Comparison of ENCODE assay signal across 9 cellular contexts in genomic region chr6:32113386-32114352, GRCh38. TPM values are rescaled to one million over a fixed set of nuclear protein-coding genes. Genes with fewer than 3 reads are reported as not detected.
DNase-seq lines count a peak whose midpoint lies in the region; ATAC-seq and TF ChIP-seq lines count a peak whose summit lies in the region.
"Had no signal": no experiment of that assay in that cellular context is flagged by ENCODE, and none has a peak within 500 bp of the region (broad histone marks: within the 10 kb centered on the region; RNA-seq: fewer than 3 reads in every experiment).

No MANE protein-coding gene starts in this region.

- H3K27me3 Mint-ChIP-seq in endodermal cell (ENCODE audit: insufficient read depth) (peaks cover 9% of the 10 kb centered on the region), type B pancreatic cell (peaks cover 5% of the 10 kb centered on the region)

- peaks cover 37% of the 10 kb centered on the region for H3K36me3 ChIP-seq in endodermal cell (ENCODE audit: control insufficient read depth, insufficient read depth, low read length)

- no peak overlapping the region for H3K4me3 ChIP-seq in endodermal cell (ENCODE audit: low read length)

- no peak overlapping the region for H3K9ac ChIP-seq in endodermal cell (ENCODE audit: extremely low read depth, low read length, poor library complexity, severe bottlenecking)

- peak overlapping the region; percentile 48 for H3K27ac Mint-ChIP-seq in endodermal cell
- H3K27ac Mint-ChIP-seq in type B pancreatic cell = peak overlapping the region; percentile 98
- H3K27ac Mint-ChIP-seq: activated B cell treated with CpG ODN at 0.5 μM for 24 hours had no signal

- H3K27ac ChIP-seq in endodermal cell (ENCODE audit: low read depth, low read length) = no peak overlapping the region

- H3K36me3 Mint-ChIP-seq in endodermal cell (ENCODE audit: low read depth) (peaks cover 28% of the 10 kb centered on the region), type B pancreatic cell (peaks cover 20% of the 10 kb centered on the region)

- H3K27me3 ChIP-seq in endodermal cell (ENCODE audit: control insufficient read depth, insufficient read depth, low read length, poor library complexity, severe bottlenecking) = peaks cover 5% of the 10 kb centered on the region

- H3K4me3 Mint-ChIP-seq in endodermal cell (no peak overlapping the region), type B pancreatic cell (no peak overlapping the region)
- H3K4me3 Mint-ChIP-seq: activated B cell treated with CpG ODN at 0.5 μM for 24 hours had no signal

- H3K4me1 Mint-ChIP-seq in endodermal cell = peaks cover 5% of the 10 kb centered on the region
- H3K4me1 Mint-ChIP-seq in type B pancreatic cell (ENCODE audit: unreplicated experiment) = peaks cover 32% of the 10 kb centered on the region

- DNase-seq in AG08396 (ENCODE audit: low spot score) (peak; percentile 90), OCI-M1 (lab: John Stamatoyannopoulos, UW) (peak; percentile 37), endodermal cell (peak; percentile 83), medulla oblongata (ENCODE audit: extremely low spot score) (peak; percentile 88), type B pancreatic cell (ENCODE audit: extremely low spot score, unreplicated experiment) (no peak), NCI-H1105 treated with DMSO at 0.1 percent for 48 hours (lab: John Stamatoyannopoulos, UW) (no peak), NCI-H1092 (lab: John Stamatoyannopoulos, UW) (no peak)
- DNase-seq: activated B cell treated with CpG ODN at 0.5 μM for 24 hours had no signal

- no peaks in the 10 kb centered on the region for H3K9me3 Mint-ChIP-seq in endodermal cell
- H3K9me3 Mint-ChIP-seq in type B pancreatic cell = no peaks in the 10 kb centered on the region
- H3K9me3 Mint-ChIP-seq: activated B cell treated with CpG ODN at 0.5 μM for 24 hours had no signal

- peak; percentile 48 for TF ChIP-seq CTCF in endodermal cell (conservative IDR thresholded peaks at IDR 0.05)
- TF ChIP-seq CTCF in type B pancreatic cell (conservative IDR thresholded peaks at IDR 0.05) = no peak

- H3K9me3 ChIP-seq in endodermal cell (ENCODE audit: control insufficient read depth, low read length) = no peaks in the 10 kb centered on the region

- H3K4me1 ChIP-seq in endodermal cell (ENCODE audit: control insufficient read depth, insufficient read depth, low read length) = peaks cover under 1% of the 10 kb centered on the region

- WGBS in endodermal cell (ENCODE audit: insufficient coverage in 1 of 2, insufficient read length in 1 of 2), 2 experiments = 87 to 97% methylated on average over 5 to 9 of the region's 9 CpGs

- ATAC-seq in GM18502 (IDR thresholded peaks at IDR 0.05; ENCODE audit: poor library complexity, unreplicated experiment) = no peak

RNA-seq across cellular contexts. Expression of gene TNXB, which starts 4.5 kb away (rescaled TPM):
- 1 to 10 TPM; 4.0 to 9.3 TPM for total RNA-seq in endodermal cell
- polyA plus RNA-seq in endodermal cell (2013, experiment 1 of 2) = 2.2 TPM
- 3.7 TPM for polyA plus RNA-seq in endodermal cell (2013, experiment 2 of 2)
- total RNA-seq in type B pancreatic cell (ENCODE audit: low replicate concordance) = 20.8 and 22.2 TPM in 2 replicates

RNA-seq across cellular contexts. Expression of gene ATF6B, which starts 14.4 kb away (rescaled TPM):
- total RNA-seq in endodermal cell (10 to 100 TPM; 54.5 to 60.3 TPM), type B pancreatic cell (ENCODE audit: low replicate concordance) (95.8 and 99.3 TPM in 2 replicates)
- 67.3 TPM for polyA plus RNA-seq in endodermal cell (2013, experiment 1 of 2)
- polyA plus RNA-seq in endodermal cell (2013, experiment 2 of 2) = 61.1 TPM

RNA-seq across cellular contexts. Expression of gene FKBPL, which starts 16.4 kb away (rescaled TPM):
- total RNA-seq in endodermal cell (1 to 10 TPM; 9.2 to 9.6 TPM), type B pancreatic cell (ENCODE audit: low replicate concordance) (8.4 and 10.1 TPM in 2 replicates)
- 8.7 TPM for polyA plus RNA-seq in endodermal cell (2013, experiment 1 of 2)
- polyA plus RNA-seq in endodermal cell (2013, experiment 2 of 2) = 9.2 TPM

RNA-seq across cellular contexts. Expression of gene PRRT1, which starts 38.1 kb away (rescaled TPM):
- total RNA-seq in endodermal cell (1 to 10 TPM; 2.0 to 3.0 TPM), type B pancreatic cell (ENCODE audit: low replicate concordance) (1.00 and 2.7 TPM in 2 replicates)
- 5.9 TPM for polyA plus RNA-seq in endodermal cell (2013, experiment 1 of 2)
- 5.8 TPM for polyA plus RNA-seq in endodermal cell (2013, experiment 2 of 2)
- total RNA-seq: activated B cell treated with CpG ODN at 0.5 μM for 24 hours had no signal

RNA-seq across cellular contexts. Expression of gene PPT2, which starts 40.3 kb away (rescaled TPM):
- total RNA-seq in endodermal cell (10 to 100 TPM; 51.1 to 65.3 TPM), type B pancreatic cell (ENCODE audit: low replicate concordance) (44.1 and 46.9 TPM in 2 replicates)
- 39.5 TPM for polyA plus RNA-seq in endodermal cell (2013, experiment 1 of 2)
- polyA plus RNA-seq in endodermal cell (2013, experiment 2 of 2) = 33.9 TPM

Comparison
In these comparisons a context has a peak if more than half of its experiments do, and no peak if none do; other contexts are left out.
1. DNase-seq: peak in AG08396 (single experiment), OCI-M1 (single experiment), endodermal cell (single experiment) and medulla oblongata (single experiment); none in type B pancreatic cell (single experiment), NCI-H1105 treated with DMSO at 0.1 percent for 48 hours (single experiment) and NCI-H1092 (single experiment).